Comparison of ENCODE assay signal across 16 cellular contexts in the genomic region with DNA sequence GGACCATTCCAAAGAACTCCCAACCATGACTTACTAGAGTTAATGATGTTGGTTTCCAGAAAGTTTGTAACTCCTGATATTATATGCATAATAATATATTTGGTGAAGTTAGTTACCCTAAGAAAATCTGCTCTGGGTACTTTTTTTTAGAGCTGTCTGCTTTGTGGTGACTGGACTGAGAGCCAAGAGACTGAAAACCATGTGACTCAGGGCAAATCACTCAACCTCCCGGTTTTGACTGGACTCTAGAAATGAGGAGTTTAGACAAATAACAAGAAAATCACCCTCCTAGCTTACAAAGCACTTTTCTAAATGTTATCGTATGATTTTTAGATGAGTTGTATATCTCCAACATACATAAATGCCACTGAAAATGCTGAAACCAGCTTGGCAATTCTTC.
DNase-seq lines count a peak whose midpoint lies in the region; ATAC-seq, FAIRE-seq and TF ChIP-seq lines count a peak whose summit lies in the region.
"Had no signal": no experiment of that assay in that cellular context is flagged by ENCODE, and none has a peak within 500 bp of the region (broad histone marks: within the 10 kb centered on the region; RNA-seq: fewer than 3 reads in every experiment).

No MANE protein-coding gene starts in this region.

- H3K4me1 Mint-ChIP-seq in MCF 10A (ENCODE audit: insufficient read depth, unreplicated experiment) (peaks cover 13% of the 10 kb centered on the region), astrocyte (ENCODE audit: low read depth, unreplicated experiment) (peaks cover 47% of the 10 kb centered on the region)
- no peaks in the 10 kb centered on the region for H3K4me1 Mint-ChIP-seq in stimulated activated memory B cell treated with anti-CD40 and anti-IgM and Interleukin-4, amounts not matched to agents 10 μg/mL and 1 μg/mL and 100 μg/mL, for 72 hours
- H3K4me1 Mint-ChIP-seq in CD4-positive, alpha-beta memory T cell: no peaks in the 10 kb centered on the region
- H3K4me1 Mint-ChIP-seq: IgD-negative memory B cell had no signal

- H3K9me1 ChIP-seq in keratinocyte (ENCODE audit: control insufficient read depth, extremely low read depth, insufficient read depth, low read length): no peaks in the 10 kb centered on the region

- no peaks in the 10 kb centered on the region for H3K27me3 ChIP-seq in breast epithelium
- no peaks in the 10 kb centered on the region for H3K27me3 ChIP-seq in astrocyte (ENCODE audit: insufficient read depth, low read length)
- H3K27me3 ChIP-seq in keratinocyte (ENCODE audit: control insufficient read depth, extremely low read depth, insufficient read depth, low read length): no peaks in the 10 kb centered on the region
- no peaks in the 10 kb centered on the region for H3K27me3 ChIP-seq in CD4-positive, alpha-beta memory T cell (ENCODE audit: insufficient read depth, low read length)
- H3K27me3 ChIP-seq: BLaER1 treated with 17β-estradiol and CSF1 and Interleukin-3, amounts not matched to agents 10 nM and 100 nM had no signal

- no peaks in the 10 kb centered on the region for H4K20me1 ChIP-seq in astrocyte (ENCODE audit: insufficient read depth, low read length)
- no peaks in the 10 kb centered on the region for H4K20me1 ChIP-seq in keratinocyte (ENCODE audit: control insufficient read depth, extremely low read depth, insufficient read depth, low read length)
- H4K20me1 ChIP-seq: BLaER1 treated with 17β-estradiol and CSF1 and Interleukin-3, amounts not matched to agents 10 nM and 100 nM had no signal

- H3K9me3 Mint-ChIP-seq in MCF 10A (ENCODE audit: unreplicated experiment) (no peaks in the 10 kb centered on the region), astrocyte (ENCODE audit: unreplicated experiment) (peaks cover 3% of the 10 kb centered on the region)
- no peaks in the 10 kb centered on the region for H3K9me3 Mint-ChIP-seq in stimulated activated memory B cell treated with anti-CD40 and anti-IgM and Interleukin-4, amounts not matched to agents 10 μg/mL and 1 μg/mL and 100 μg/mL, for 72 hours
- H3K9me3 Mint-ChIP-seq in CD4-positive, alpha-beta memory T cell: peaks cover 0 to 4% (median 0%) of the 10 kb centered on the region in 8 donors

- no peak overlapping the region for H3K27ac ChIP-seq in breast epithelium
- no peak overlapping the region for H3K27ac ChIP-seq in astrocyte (ENCODE audit: low read depth, low read length)
- peak overlapping the region; percentile 15 for H3K27ac ChIP-seq in keratinocyte (ENCODE audit: control insufficient read depth, insufficient read depth, low read length)
- no peak overlapping the region for H3K27ac ChIP-seq in CD4-positive, alpha-beta memory T cell (ENCODE audit: low read depth, low read length)
- H3K27ac ChIP-seq: 22Rv1 had no signal

- intact Hi-C loops in MCF 10A (cut with micrococcal nuclease): no loop called here
- intact Hi-C loops in breast epithelium (cut with DNase I; ENCODE audit: low total_unique reads): no loop called here
- intact Hi-C loops in CD4-positive, alpha-beta memory T cell (cut with micrococcal nuclease): no loop called here

- TF ChIP-seq CTCF in MCF 10A (IDR thresholded peaks at IDR 0.05; ENCODE audit: unreplicated experiment) (no peak), breast epithelium (IDR thresholded peaks at IDR 0.05) (no peak), astrocyte (IDR thresholded peaks at IDR 0.05; ENCODE audit: insufficient read depth, low read depth, low read length) (no peak), keratinocyte (optimal IDR thresholded peaks at IDR 0.05 in 1 of 3, IDR thresholded peaks at IDR 0.05 in 1 of 3, conservative IDR thresholded peaks at IDR 0.05 in 1 of 3; ENCODE audit: extremely low read depth in 1 of 3, insufficient read depth in 2 of 3, low read length in 3 of 3) (no peak)

- peak overlapping the region; percentile 77 for H3K27ac Mint-ChIP-seq in MCF 10A (ENCODE audit: low read depth, unreplicated experiment)
- peak overlapping the region; percentile 70 for H3K27ac Mint-ChIP-seq in astrocyte (ENCODE audit: unreplicated experiment)
- no peak overlapping the region for H3K27ac Mint-ChIP-seq in stimulated activated memory B cell treated with anti-CD40 and anti-IgM and Interleukin-4, amounts not matched to agents 10 μg/mL and 1 μg/mL and 100 μg/mL, for 72 hours
- no peak overlapping the region for H3K27ac Mint-ChIP-seq in CD4-positive, alpha-beta memory T cell
- H3K27ac Mint-ChIP-seq: CD4-positive, CD25-positive, alpha-beta regulatory T cell; IgD-negative memory B cell had no signal

- BruUV-seq in MCF 10A (replicated peaks; lab: Mats Ljungman, UMichigan): no TSS peak

- H3K4me1 ChIP-seq in breast epithelium: no peaks in the 10 kb centered on the region
- peaks cover 30% of the 10 kb centered on the region for H3K4me1 ChIP-seq in astrocyte (ENCODE audit: insufficient read depth, low read length)
- H3K4me1 ChIP-seq in keratinocyte (ENCODE audit: control insufficient read depth, extremely low read depth, insufficient read depth, low read length): peaks cover 27% of the 10 kb centered on the region
- no peaks in the 10 kb centered on the region for H3K4me1 ChIP-seq in CD4-positive, alpha-beta memory T cell (ENCODE audit: insufficient read depth, low read length)

- POLR2A ChIA-PET in MCF 10A (lab: Yijun Ruan, JAX): interaction anchor here (0.7 kb wide), 1 partner anchor 33 kb away, joined by 3 read pairs; no protein-coding TSS in a partner anchor
- POLR2A ChIA-PET in CD4-positive, alpha-beta memory T cell (lab: Charles Lee; ENCODE audit: partially characterized antibody): no interaction called here

- H3K79me2 ChIP-seq in astrocyte (ENCODE audit: insufficient read depth, low read length): no peaks in the 10 kb centered on the region
- no peaks in the 10 kb centered on the region for H3K79me2 ChIP-seq in keratinocyte (ENCODE audit: control insufficient read depth, insufficient read depth, low read length)

- H3K36me3 ChIP-seq in breast epithelium (no peaks in the 10 kb centered on the region), astrocyte (ENCODE audit: insufficient read depth, low read length) (no peaks in the 10 kb centered on the region), keratinocyte (ENCODE audit: control insufficient read depth in 2 of 2, extremely low read depth in 1 of 2, insufficient read depth in 2 of 2, low read length in 2 of 2) (no peaks in the 10 kb centered on the region)
- H3K36me3 ChIP-seq in CD4-positive, alpha-beta memory T cell (ENCODE audit: insufficient read depth, low read length): no peaks in the 10 kb centered on the region
- H3K36me3 ChIP-seq: BLaER1 treated with 17β-estradiol and CSF1 and Interleukin-3, amounts not matched to agents 10 nM and 100 nM had no signal

- no peak for ATAC-seq in stimulated activated memory B cell treated with anti-CD40 and anti-IgM and Interleukin-4, amounts not matched to agents 10 μg/mL and 1 μg/mL and 100 μg/mL, for 72 hours

- no peak overlapping the region for H3K4me3 Mint-ChIP-seq in MCF 10A (ENCODE audit: unreplicated experiment)
- no peak overlapping the region for H3K4me3 Mint-ChIP-seq in astrocyte (ENCODE audit: unreplicated experiment)
- H3K4me3 Mint-ChIP-seq in stimulated activated memory B cell treated with anti-CD40 and anti-IgM and Interleukin-4, amounts not matched to agents 10 μg/mL and 1 μg/mL and 100 μg/mL, for 72 hours: no peak overlapping the region
- H3K4me3 Mint-ChIP-seq in CD4-positive, alpha-beta memory T cell: no peak overlapping the region
- H3K4me3 Mint-ChIP-seq: CD4-positive, CD25-positive, alpha-beta regulatory T cell; IgD-negative memory B cell had no signal

- DNase-seq in MCF 10A (ENCODE audit: unreplicated experiment): no peak
- DNase-seq in breast epithelium (ENCODE audit: low spot score in 2 of 2): no peak
- DNase-seq in astrocyte (ENCODE audit: low read depth): no peak
- DNase-seq in keratinocyte (ENCODE audit: low read depth, low spot score): no peak
- no peak for DNase-seq in COR-L47 (lab: John Stamatoyannopoulos, UW)
- DNase-seq in NCI-H526 treated with DMSO at 0.1 percent for 48 hours (lab: John Stamatoyannopoulos, UW): no peak
- no peak for DNase-seq in CD4-positive, alpha-beta memory T cell
- DNase-seq: ACHN; CD4-positive, CD25-positive, alpha-beta regulatory T cell; DMS79 had no signal

- dilution Hi-C loops in keratinocyte (cut with MboI; ENCODE audit: extremely low pct_ligation_motif_present, low sequenced_read_pairs): no loop called here

- no peak overlapping the region for H2AFZ ChIP-seq in astrocyte (ENCODE audit: low read depth, low read length)
- no peak overlapping the region for H2AFZ ChIP-seq in keratinocyte (ENCODE audit: control insufficient read depth, low read length)

- CTCF ChIA-PET in MCF 10A (lab: Yijun Ruan, JAX): interaction anchor here (0.7 kb wide), 1 partner anchor 9 kb away, joined by 3 read pairs; no protein-coding TSS in a partner anchor
- CTCF ChIA-PET in CD4-positive, alpha-beta memory T cell (lab: Charles Lee; ENCODE audit: partially characterized antibody): no interaction called here

- no peaks in the 10 kb centered on the region for H3K9me3 ChIP-seq in breast epithelium
- no peaks in the 10 kb centered on the region for H3K9me3 ChIP-seq in astrocyte (ENCODE audit: insufficient read depth, low read depth, low read length)
- no peaks in the 10 kb centered on the region for H3K9me3 ChIP-seq in keratinocyte (ENCODE audit: control insufficient read depth, low read depth, low read length)
- no peaks in the 10 kb centered on the region for H3K9me3 ChIP-seq in CD4-positive, alpha-beta memory T cell (ENCODE audit: control insufficient read depth in 1 of 2, low read length in 2 of 2)

- H3K36me3 Mint-ChIP-seq in MCF 10A (ENCODE audit: insufficient read depth, unreplicated experiment): peaks cover 6% of the 10 kb centered on the region
- no peaks in the 10 kb centered on the region for H3K36me3 Mint-ChIP-seq in astrocyte (ENCODE audit: low read depth, unreplicated experiment)
- H3K36me3 Mint-ChIP-seq in stimulated activated memory B cell treated with anti-CD40 and anti-IgM and Interleukin-4, amounts not matched to agents 10 μg/mL and 1 μg/mL and 100 μg/mL, for 72 hours: no peaks in the 10 kb centered on the region
- H3K36me3 Mint-ChIP-seq in CD4-positive, alpha-beta memory T cell: no peaks in the 10 kb centered on the region
- H3K36me3 Mint-ChIP-seq: CD4-positive, CD25-positive, alpha-beta regulatory T cell; IgD-negative memory B cell had no signal

- H3K4me3 ChIP-seq in breast epithelium (no peak overlapping the region), astrocyte (ENCODE audit: insufficient read depth, low read depth, low read length) (no peak overlapping the region), keratinocyte (ENCODE audit: control insufficient read depth in 2 of 3, extremely low read depth in 1 of 3, insufficient read depth in 2 of 3, low read depth in 1 of 3, low read length in 3 of 3) (no peak overlapping the region)
- H3K4me3 ChIP-seq in CD4-positive, alpha-beta memory T cell (ENCODE audit: low read length in 2 of 2): no peak overlapping the region
- H3K4me3 ChIP-seq: BLaER1 treated with 17β-estradiol and CSF1 and Interleukin-3, amounts not matched to agents 10 nM and 100 nM had no signal

- TF ChIP-seq POLR2A in breast epithelium (IDR thresholded peaks at IDR 0.05): no peak

- H3K4me2 ChIP-seq in astrocyte (ENCODE audit: low read length) (no peak overlapping the region), keratinocyte (ENCODE audit: control insufficient read depth, extremely low read depth, insufficient read depth, low read depth, low read length) (no peak overlapping the region)

- H3K27me3 Mint-ChIP-seq in MCF 10A (ENCODE audit: insufficient read depth, unreplicated experiment) (no peaks in the 10 kb centered on the region), astrocyte (ENCODE audit: low read depth, unreplicated experiment) (no peaks in the 10 kb centered on the region)
- no peaks in the 10 kb centered on the region for H3K27me3 Mint-ChIP-seq in stimulated activated memory B cell treated with anti-CD40 and anti-IgM and Interleukin-4, amounts not matched to agents 10 μg/mL and 1 μg/mL and 100 μg/mL, for 72 hours
- no peaks in the 10 kb centered on the region for H3K27me3 Mint-ChIP-seq in CD4-positive, alpha-beta memory T cell
- H3K27me3 Mint-ChIP-seq: CD4-positive, CD25-positive, alpha-beta regulatory T cell; IgD-negative memory B cell had no signal

- no peak for FAIRE-seq in astrocyte (lab: Jason Lieb, UNC)
- no peak for FAIRE-seq in keratinocyte (lab: Jason Lieb, UNC)
- FAIRE-seq: G401.6, GM12891 had no signal

- H3K9ac ChIP-seq in astrocyte (ENCODE audit: low read length): no peak overlapping the region
- H3K9ac ChIP-seq in keratinocyte (ENCODE audit: control insufficient read depth, extremely low read depth, insufficient read depth, low read length): no peak overlapping the region
- H3K9ac ChIP-seq: BLaER1 treated with 17β-estradiol and CSF1 and Interleukin-3, amounts not matched to agents 10 nM and 100 nM had no signal

Comparison
In these comparisons a context has a peak if more than half of its experiments do, and no peak if none do; other contexts are left out.
1. H3K27ac Mint-ChIP-seq: peak in MCF 10A (single experiment) and astrocyte (single experiment); none in stimulated activated memory B cell treated with anti-CD40 and anti-IgM and Interleukin-4, amounts not matched to agents 10 μg/mL and 1 μg/mL and 100 μg/mL, for 72 hours (single experiment) and CD4-positive, alpha-beta memory T cell (0 of 7).